16 cellular contexts compared by ENCODE assay signal in genomic region chr3:124854027-124854426, GRCh38. TPM values are rescaled to one million over a fixed set of nuclear protein-coding genes. Genes with fewer than 3 reads are reported as not detected.
DNase-seq lines count a peak whose midpoint lies in the region; FAIRE-seq and TF ChIP-seq lines count a peak whose summit lies in the region.
"Had no signal": no experiment of that assay in that cellular context is flagged by ENCODE, and none has a peak within 500 bp of the region (broad histone marks: within the 10 kb centered on the region; RNA-seq: fewer than 3 reads in every experiment).

No MANE protein-coding gene starts in this region.

- FAIRE-seq in astrocyte (lab: Jason Lieb, UNC), result no peak

- no TSS peak for BruUV-seq in Caco-2 (replicated peaks; lab: Mats Ljungman, UMichigan)

- intact Hi-C loops in Caco-2 (cut with micrococcal nuclease; ENCODE audit: unreplicated experiment), result no loop called here
- intact Hi-C loops in thyroid gland (cut with DNase I), result no loop called here

- no peak for TF ChIP-seq POLR2A in thyroid gland (IDR thresholded peaks at IDR 0.05)

- H3K27ac ChIP-seq in astrocyte (ENCODE audit: low read depth, low read length) (no peak overlapping the region), caudate nucleus (ENCODE audit: low read depth, low read length) (no peak overlapping the region), thyroid gland (no peak overlapping the region)

- H3K9me3 ChIP-seq in astrocyte (ENCODE audit: insufficient read depth, low read depth, low read length), result no peaks in the 10 kb centered on the region
- H3K9me3 ChIP-seq in Caco-2, result no peaks in the 10 kb centered on the region
- H3K9me3 ChIP-seq in thyroid gland, result no peaks in the 10 kb centered on the region

- H3K4me1 ChIP-seq in astrocyte (ENCODE audit: insufficient read depth, low read length) (peaks cover 31% of the 10 kb centered on the region), Caco-2 (no peaks in the 10 kb centered on the region), thyroid gland (peaks cover 0 to 18% of the 10 kb centered on the region in 2 donors)

- no peak overlapping the region for H3K9ac ChIP-seq in astrocyte (ENCODE audit: low read length)

- no peaks in the 10 kb centered on the region for H3K27me3 ChIP-seq in astrocyte (ENCODE audit: insufficient read depth, low read length)
- no peaks in the 10 kb centered on the region for H3K27me3 ChIP-seq in Caco-2 (replicated peaks; ENCODE audit: control insufficient read depth, insufficient read depth, low read length)
- H3K27me3 ChIP-seq in thyroid gland, result no peaks in the 10 kb centered on the region

- no peak overlapping the region for H2AFZ ChIP-seq in astrocyte (ENCODE audit: low read depth, low read length)

- H3K36me3 ChIP-seq in astrocyte (ENCODE audit: insufficient read depth, low read length) (peaks cover 7% of the 10 kb centered on the region), Caco-2 (ENCODE audit: control insufficient read depth, insufficient read depth, low read length) (no peaks in the 10 kb centered on the region), thyroid gland (no peaks in the 10 kb centered on the region)

- H3K27me3 Mint-ChIP-seq in astrocyte (ENCODE audit: low read depth, unreplicated experiment) (no peaks in the 10 kb centered on the region), Caco-2 (ENCODE audit: insufficient read depth, unreplicated experiment) (no peaks in the 10 kb centered on the region)

- H3K4me3 ChIP-seq in AG04449 (ENCODE audit: low read depth, low read length), result no peak overlapping the region
- no peak overlapping the region for H3K4me3 ChIP-seq in HFF-Myc (replicated peaks; ENCODE audit: low read depth, low read length)
- H3K4me3 ChIP-seq in astrocyte (ENCODE audit: insufficient read depth, low read depth, low read length), result no peak overlapping the region
- H3K4me3 ChIP-seq in fibroblast of villous mesenchyme (ENCODE audit: low read depth, low read length), result no peak overlapping the region
- no peak overlapping the region for H3K4me3 ChIP-seq in Caco-2 (ENCODE audit: low read depth, low read length)
- H3K4me3 ChIP-seq in thyroid gland (replicated peaks in 1 of 3), result no peak overlapping the region

- CTCF ChIA-PET in AG04449 (lab: Yijun Ruan, JAX) (interaction anchor here (0.8 to 1.3 kb wide), 5 partner anchors 9 to 66 kb away, joined by 3 to 4 read pairs (median 4); no protein-coding TSS in a partner anchor), Caco-2 (lab: Charles Lee) (no interaction called here)

- DNase-seq in AG04449 (ENCODE audit: low read depth, low spot score) (peak; percentile 42), HFF-Myc (ENCODE audit: extremely low read depth, low read depth) (peak; percentile 80), astrocyte (ENCODE audit: low read depth) (peak; percentile 23), fibroblast of villous mesenchyme (ENCODE audit: low read depth) (peak; percentile 60), Caco-2 (no peak), caudate nucleus (lab: John Stamatoyannopoulos, UW) (no peak), NCI-H2107 (lab: John Stamatoyannopoulos, UW) (no peak), thyroid gland (no peak)
- DNase-seq: Calu3; CD4-positive, CD25-positive, alpha-beta regulatory T cell; DMS79 treated with DMSO at 0.1 percent for 48 hours; NCI-H1417; NCI-H2029; NCI-H510A; Right ventricle myocardium superior had no signal

- no peak overlapping the region for H3K4me2 ChIP-seq in astrocyte (ENCODE audit: low read length)

- H3K79me2 ChIP-seq in astrocyte (ENCODE audit: insufficient read depth, low read length), result peaks cover 45% of the 10 kb centered on the region

- WGBS in thyroid gland, 2 donors, result 89 to 90% methylated on average over 1 of the region's 1 CpG

- H3K4me3 Mint-ChIP-seq in astrocyte (ENCODE audit: unreplicated experiment) (no peak overlapping the region), Caco-2 (ENCODE audit: unreplicated experiment) (no peak overlapping the region)
- H3K4me3 Mint-ChIP-seq: CD4-positive, CD25-positive, alpha-beta regulatory T cell; IgD-negative memory B cell had no signal

- POLR2A ChIA-PET in AG04449 (lab: Yijun Ruan, JAX), result interaction anchor here (1.2 kb wide), 1 partner anchor 8 kb away, joined by 5 read pairs; no protein-coding TSS in a partner anchor
- POLR2A ChIA-PET in Caco-2 (lab: Charles Lee), result no interaction called here

- H3K27ac Mint-ChIP-seq in astrocyte (ENCODE audit: unreplicated experiment), result no peak overlapping the region
- H3K27ac Mint-ChIP-seq in Caco-2 (ENCODE audit: unreplicated experiment), result no peak overlapping the region
- H3K27ac Mint-ChIP-seq: CD4-positive, CD25-positive, alpha-beta regulatory T cell; IgD-negative memory B cell had no signal

- H4K20me1 ChIP-seq in astrocyte (ENCODE audit: insufficient read depth, low read length), result no peaks in the 10 kb centered on the region

- H3K4me1 Mint-ChIP-seq in astrocyte (ENCODE audit: low read depth, unreplicated experiment) (peaks cover 48% of the 10 kb centered on the region), Caco-2 (ENCODE audit: low read depth, unreplicated experiment) (no peaks in the 10 kb centered on the region)
- H3K4me1 Mint-ChIP-seq: IgD-negative memory B cell had no signal

- peaks cover 11% of the 10 kb centered on the region for H3K36me3 Mint-ChIP-seq in astrocyte (ENCODE audit: low read depth, unreplicated experiment)
- peaks cover 21% of the 10 kb centered on the region for H3K36me3 Mint-ChIP-seq in Caco-2 (ENCODE audit: insufficient read depth, unreplicated experiment)
- H3K36me3 Mint-ChIP-seq: IgD-negative memory B cell had no signal

- TF ChIP-seq CTCF in AG04449 (IDR thresholded peaks at IDR 0.05; ENCODE audit: insufficient read depth, low read length, missing control alignments) (no peak), HFF-Myc (IDR thresholded peaks at IDR 0.05; ENCODE audit: low read depth, low read length, missing control alignments) (no peak), astrocyte (IDR thresholded peaks at IDR 0.05; ENCODE audit: insufficient read depth, low read depth, low read length) (no peak), fibroblast of villous mesenchyme (IDR thresholded peaks at IDR 0.05; ENCODE audit: insufficient read depth, low read depth, low read length) (no peak), Caco-2 (IDR thresholded peaks at IDR 0.05; ENCODE audit: insufficient read depth in 1 of 2, low read depth in 1 of 2, low read length in 1 of 2, severe bottlenecking in 1 of 2, unreplicated experiment in 1 of 2) (no peak), thyroid gland (IDR thresholded peaks at IDR 0.05) (no peak)

- peaks cover 2% of the 10 kb centered on the region for H3K9me3 Mint-ChIP-seq in astrocyte (ENCODE audit: unreplicated experiment)
- no peaks in the 10 kb centered on the region for H3K9me3 Mint-ChIP-seq in Caco-2 (ENCODE audit: unreplicated experiment)
- H3K9me3 Mint-ChIP-seq: CD4-positive, CD25-positive, alpha-beta regulatory T cell had no signal

RNA-seq across cellular contexts. Expression of gene ITGB5, which starts 33.1 kb away (rescaled TPM):
- total RNA-seq in astrocyte (139 and 201 TPM in 2 replicates), fibroblast of villous mesenchyme (229 and 231 TPM in 2 replicates), Caco-2 (2022) (123 and 132 TPM in 2 replicates), thyroid gland (100 to 1,000 TPM in 3 of 4 donors, 10 to 100 TPM in 1; 79.2 to 122 (median 110) TPM)

Comparison
In these comparisons a context has a peak if more than half of its experiments do, and no peak if none do; other contexts are left out.
1. DNase-seq: peak in AG04449 (single experiment), HFF-Myc (single experiment), astrocyte (single experiment) and fibroblast of villous mesenchyme (single experiment); none in Caco-2 (0 of 2), caudate nucleus (0 of 61), NCI-H2107 (single experiment) and thyroid gland (0 of 2).